19 cellular contexts compared by ENCODE assay signal in genomic region chr2:80302001-80302464, GRCh38. TPM values are rescaled to one million over a fixed set of nuclear protein-coding genes. Genes with fewer than 3 reads are reported as not detected.
DNase-seq lines count a peak whose midpoint lies in the region; ATAC-seq, FAIRE-seq and TF ChIP-seq lines count a peak whose summit lies in the region.
"Had no signal": no experiment of that assay in that cellular context is flagged by ENCODE, and none has a peak within 500 bp of the region (broad histone marks: within the 10 kb centered on the region; RNA-seq: fewer than 3 reads in every experiment).

No MANE protein-coding gene starts in this region.

- H3K79me2 ChIP-seq in GM23338 (replicated peaks; ENCODE audit: insufficient read depth): no peaks in the 10 kb centered on the region

- no peaks in the 10 kb centered on the region for H3K9me3 Mint-ChIP-seq in GM23338

- H3K9ac ChIP-seq in rectal smooth muscle tissue (ENCODE audit: low read length): no peak overlapping the region

- TF ChIP-seq CTCF in GM23338 (conservative IDR thresholded peaks at IDR 0.05; ENCODE audit: low read depth in 2 of 2) (no peak), psoas muscle (IDR thresholded peaks at IDR 0.05) (no peak), D721Med (IDR thresholded peaks at IDR 0.05; ENCODE audit: insufficient read depth, missing control alignments) (no peak)

- H4K20me1 ChIP-seq in GM23338 (replicated peaks; ENCODE audit: insufficient read depth): no peaks in the 10 kb centered on the region; the same call in 1 of the 2 replicates

- peaks cover 71% of the 10 kb centered on the region for H3K27me3 Mint-ChIP-seq in GM23338 (ENCODE audit: insufficient read depth, low read depth, poor library complexity)

- H3K27me3 ChIP-seq in GM23338 (ENCODE audit: insufficient read depth): peaks cover 79% of the 10 kb centered on the region
- H3K27me3 ChIP-seq in rectal smooth muscle tissue (ENCODE audit: control insufficient read depth, insufficient read depth, low read length): peaks cover 9% of the 10 kb centered on the region
- H3K27me3 ChIP-seq in psoas muscle (ENCODE audit: insufficient read depth in 3 of 3, low read length in 2 of 3): peaks cover 0 to 51% (median 32%) of the 10 kb centered on the region in 3 donors
- H3K27me3 ChIP-seq: vagina had no signal

- DNase-seq in GM23338 (ENCODE audit: low spot score) (peak; percentile 32), caudate nucleus (lab: John Stamatoyannopoulos, UW) (peak in 2 of 61 donors; percentile 9 to 35), iPS-NIHi11 (ENCODE audit: low spot score) (peak; percentile 10), psoas muscle (no peak), D721Med (ENCODE audit: insufficient read length, low spot score) (no peak)
- no peak for DNase-seq in effector CD8-positive, alpha-beta T cell (lab: John Stamatoyannopoulos, UW)
- DNase-seq: adrenal gland; cerebellar nuclear complex; foreskin melanocyte; NCI-H1694 treated with DMSO at 0.1 percent for 48 hours; NCI-H446; stimulated activated naive CD8-positive, alpha-beta T cell treated with anti-CD3 and anti-CD28 coated beads, Interleukin-15, amount 100 ng/mL, for 72 hours; WERI-Rb-1 had no signal

- H3K9me3 ChIP-seq in psoas muscle: no peaks in the 10 kb centered on the region
- H3K9me3 ChIP-seq: adrenal gland, vagina had no signal

- FAIRE-seq in D721Med (lab: Jason Lieb, UNC): no peak

- H3K4me1 Mint-ChIP-seq in GM23338: peaks cover 70% of the 10 kb centered on the region
- H3K4me1 Mint-ChIP-seq: IgD-negative memory B cell; memory B cell; stimulated activated naive CD8-positive, alpha-beta T cell treated with anti-CD3 and anti-CD28 coated beads, Interleukin-15, amount 100 ng/mL, for 72 hours had no signal

- H3K4me3 ChIP-seq in GM23338: peak overlapping the region; percentile 70
- H3K4me3 ChIP-seq in rectal smooth muscle tissue (ENCODE audit: low read length): peak overlapping the region; percentile 22
- no peak overlapping the region for H3K4me3 ChIP-seq in psoas muscle
- H3K4me3 ChIP-seq: adrenal gland had no signal

- intact Hi-C loops in psoas muscle (cut with DNase I): no loop called here

- ATAC-seq in GM23338 (peak; percentile 3), psoas muscle (no peak), GM19452 (IDR thresholded peaks at IDR 0.05; ENCODE audit: unreplicated experiment) (no peak)
- ATAC-seq: stimulated activated naive CD8-positive, alpha-beta T cell treated with anti-CD3 and anti-CD28 coated beads, Interleukin-15, amount 100 ng/mL, for 72 hours had no signal

- peak overlapping the region; percentile 93 for H2AFZ ChIP-seq in GM23338

- H3K36me3 ChIP-seq in GM23338 (ENCODE audit: insufficient read depth): no peaks in the 10 kb centered on the region
- H3K36me3 ChIP-seq in rectal smooth muscle tissue (ENCODE audit: control insufficient read depth, insufficient read depth, low read length): no peaks in the 10 kb centered on the region
- H3K36me3 ChIP-seq in psoas muscle (ENCODE audit: insufficient read depth in 1 of 2, low read depth in 1 of 2): no peaks in the 10 kb centered on the region
- H3K36me3 ChIP-seq: adrenal gland, vagina, WERI-Rb-1 had no signal

- 0 out of 2 replicates have a peak, but pooled peaks cover 6% of the 10 kb centered on the region for H3F3A ChIP-seq in GM23338 (replicated peaks; ENCODE audit: low read depth)

- H3K27ac ChIP-seq in GM23338 (ENCODE audit: low read depth): no peak overlapping the region
- H3K27ac ChIP-seq in caudate nucleus (ENCODE audit: low read depth, low read length): peak overlapping the region; percentile 80
- no peak overlapping the region for H3K27ac ChIP-seq in rectal smooth muscle tissue (ENCODE audit: low read depth, low read length)
- no peak overlapping the region for H3K27ac ChIP-seq in psoas muscle
- H3K27ac ChIP-seq: adrenal gland, vagina, WERI-Rb-1 had no signal

- no peaks in the 10 kb centered on the region for H3K9me2 ChIP-seq in GM23338 (ENCODE audit: insufficient read depth)

- WGBS in psoas muscle, 3 donors: 5 to 9% (median 8%) methylated on average over 16 of the region's 16 CpGs

- peak overlapping the region; percentile 88 for H3K4me2 ChIP-seq in GM23338

- H3K36me3 Mint-ChIP-seq in GM23338 (ENCODE audit: low read depth): no peaks in the 10 kb centered on the region; the same call in 2 of the 3 replicates
- H3K36me3 Mint-ChIP-seq: IgD-negative memory B cell had no signal

- H3K4me3 Mint-ChIP-seq in GM23338: peak overlapping the region; percentile 72
- H3K4me3 Mint-ChIP-seq: memory B cell; stimulated activated naive CD8-positive, alpha-beta T cell treated with anti-CD3 and anti-CD28 coated beads, Interleukin-15, amount 100 ng/mL, for 72 hours had no signal

- no peak overlapping the region for H3K27ac Mint-ChIP-seq in GM23338
- H3K27ac Mint-ChIP-seq: memory B cell; stimulated activated naive CD8-positive, alpha-beta T cell treated with anti-CD3 and anti-CD28 coated beads, Interleukin-15, amount 100 ng/mL, for 72 hours had no signal

- H3K4me1 ChIP-seq in GM23338 (ENCODE audit: insufficient read depth): peaks cover 60% of the 10 kb centered on the region
- peaks cover 4% of the 10 kb centered on the region for H3K4me1 ChIP-seq in rectal smooth muscle tissue (ENCODE audit: control insufficient read depth, insufficient read depth, low read length)
- H3K4me1 ChIP-seq in psoas muscle: no peaks in the 10 kb centered on the region
- H3K4me1 ChIP-seq: adrenal gland, vagina had no signal

TF ChIP-seq in GM23338, 12 proteins besides CTCF, POLR2A, EP300 and RAD21:
- TF ChIP-seq NANOG (IDR thresholded peaks at IDR 0.05; ENCODE audit: borderline replicate concordance) (no peak), EZH2 (IDR thresholded peaks at IDR 0.05; ENCODE audit: low read depth, unreplicated experiment) (peak; percentile 70)

RNA-seq across cellular contexts. Expression of gene LRRTM1, which starts 2.5 kb away (rescaled TPM):
- total RNA-seq in GM23338 (2014; rRNA removed; shearing (Covaris generic)): 0.27 and 1.3 TPM in 2 replicates
- 0.34 and 0.47 TPM in 2 replicates for polyA plus RNA-seq in GM23338 (2016; fragmentation: Nextera tagmentation; extraction: Ambion mirVana)
- under 1 TPM in 1 of 4 donors, not detected in 3; 0.36 TPM for total RNA-seq in psoas muscle
- polyA plus RNA-seq in psoas muscle: under 1 TPM in 2 of 3 donors, not detected in 1; 0.01 to 0.20 TPM
- total RNA-seq: T-helper 1 cell treated with Interleukin-12 subunit alpha and Interleukin-12 subunit beta and Interleukin-4 antibody, amounts not matched to agents 30 ng/mL and 1 ng/mL, for 36 hours had no signal
- polyA plus RNA-seq: IgD-negative memory B cell had no signal

Comparison
In these comparisons a context has a peak if more than half of its experiments do, and no peak if none do; other contexts are left out.
1. DNase-seq: peak in GM23338 (single experiment) and iPS-NIHi11 (single experiment); none in psoas muscle (0 of 2), effector CD8-positive, alpha-beta T cell (single experiment) and D721Med (single experiment).